In the genomic region with DNA sequence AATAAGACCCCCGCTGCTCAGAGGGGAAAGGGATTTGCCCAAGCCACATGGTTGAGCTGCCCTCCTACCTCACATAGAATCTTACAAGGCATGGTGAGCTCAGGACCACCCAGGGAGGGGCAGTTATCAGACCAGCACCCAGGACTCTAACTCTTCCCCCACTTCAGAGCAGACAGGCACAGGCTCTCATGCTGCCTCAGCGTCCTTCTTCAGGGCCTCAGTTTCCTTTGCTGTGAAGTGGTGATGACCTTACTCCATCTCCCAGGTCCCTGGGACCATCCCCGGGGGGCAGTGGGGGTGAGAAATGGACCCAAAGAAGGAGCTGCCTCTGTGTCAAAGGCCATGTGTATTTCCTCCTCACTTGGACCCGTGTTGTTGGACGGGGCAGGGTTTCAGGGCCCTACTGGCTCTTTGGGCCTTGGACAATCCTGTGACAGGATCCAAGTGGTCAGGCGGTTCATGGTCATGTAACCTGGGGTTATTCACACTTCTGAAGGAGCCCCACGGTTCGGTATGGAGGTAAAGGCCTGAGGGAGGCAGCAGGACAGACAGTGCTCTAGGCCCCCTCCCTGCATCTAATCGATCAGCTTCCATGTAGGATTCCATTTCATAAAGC, we compare ENCODE assay signal across 19 cellular contexts. TPM values are rescaled to one million over a fixed set of nuclear protein-coding genes. Genes with fewer than 3 reads are reported as not detected.
A peak's percentile ranks its signal among the peaks of the same experiment; 100 is the strongest.
DNase-seq lines count a peak whose midpoint lies in the region; ATAC-seq and TF ChIP-seq lines count a peak whose summit lies in the region.
"Had no signal": no experiment of that assay in that cellular context is flagged by ENCODE, and none has a peak within 500 bp of the region (broad histone marks: within the 10 kb centered on the region; RNA-seq: fewer than 3 reads in every experiment).

No MANE protein-coding gene starts in this region.

- H3K27me3 ChIP-seq in left ventricle myocardium inferior (ENCODE audit: low read depth) (no peaks in the 10 kb centered on the region), stomach (no peaks in the 10 kb centered on the region)

- H3K4me1 ChIP-seq in left ventricle myocardium inferior (peaks cover 22% of the 10 kb centered on the region), stomach (peaks cover 0 to 15% (median 3%) of the 10 kb centered on the region in 4 donors)

- H3K4me3 Mint-ChIP-seq in stimulated activated memory B cell treated with anti-CD40 and anti-IgM and Interleukin-4, amounts not matched to agents 10 μg/mL and 1 μg/mL and 100 μg/mL, for 72 hours: no peak overlapping the region

- 73 to 94% (median 85%) methylated on average over 6 to 9 of the region's 9 CpGs for WGBS in stomach, 5 donors

- no peaks in the 10 kb centered on the region for H3K9me3 ChIP-seq in left ventricle myocardium inferior (replicated peaks)
- no peaks in the 10 kb centered on the region for H3K9me3 ChIP-seq in stomach
- H3K9me3 ChIP-seq: A549, Caco-2 had no signal

- H3K27ac ChIP-seq in left ventricle myocardium inferior (replicated peaks) (no peak overlapping the region), stomach (no peak overlapping the region)
- H3K27ac ChIP-seq: A549 had no signal

- no peak for TF ChIP-seq EP300 in stomach (IDR thresholded peaks at IDR 0.05)

- H3K27me3 Mint-ChIP-seq in stimulated activated memory B cell treated with anti-CD40 and anti-IgM and Interleukin-4, amounts not matched to agents 10 μg/mL and 1 μg/mL and 100 μg/mL, for 72 hours: peaks cover 6% of the 10 kb centered on the region

- no peak overlapping the region for H3K4me3 ChIP-seq in left ventricle myocardium inferior
- H3K4me3 ChIP-seq in choroid plexus epithelial cell (ENCODE audit: low read depth, low read length): no peak overlapping the region
- no peak overlapping the region for H3K4me3 ChIP-seq in stomach
- H3K4me3 ChIP-seq: A549 had no signal

- ATAC-seq in Right ventricle myocardium superior (ENCODE audit: poor library complexity): no peak
- no peak for ATAC-seq in stimulated activated memory B cell treated with anti-CD40 and anti-IgM and Interleukin-4, amounts not matched to agents 10 μg/mL and 1 μg/mL and 100 μg/mL, for 72 hours
- ATAC-seq: A549, PC-3 had no signal

- TF ChIP-seq POLR2A in stomach (IDR thresholded peaks at IDR 0.05): no peak

- H3K4me1 Mint-ChIP-seq in stimulated activated memory B cell treated with anti-CD40 and anti-IgM and Interleukin-4, amounts not matched to agents 10 μg/mL and 1 μg/mL and 100 μg/mL, for 72 hours: peaks cover 10% of the 10 kb centered on the region

- no peaks in the 10 kb centered on the region for H3K9me3 Mint-ChIP-seq in stimulated activated memory B cell treated with anti-CD40 and anti-IgM and Interleukin-4, amounts not matched to agents 10 μg/mL and 1 μg/mL and 100 μg/mL, for 72 hours

- DNase-seq in Right ventricle myocardium superior (peak; percentile 29), left ventricle myocardium inferior (no peak), choroid plexus epithelial cell (ENCODE audit: low read depth) (peak; percentile 1), mesenteric fat pad (ENCODE audit: low spot score) (peak; percentile 59), stomach (peak; percentile 8), NOMO-1 (lab: John Stamatoyannopoulos, UW; ENCODE audit: unreplicated experiment in 2 of 2) (no peak), GM19238 (ENCODE audit: insufficient read length, low spot score) (no peak)
- DNase-seq: AML-193, DMS53, KBM-7, NCI-H1436 treated with DMSO at 0.1 percent for 48 hours, NCI-H2081 treated with DMSO at 0.1 percent for 48 hours, NCI-H526, PC-3 had no signal

- no peaks in the 10 kb centered on the region for H3K36me3 Mint-ChIP-seq in stimulated activated memory B cell treated with anti-CD40 and anti-IgM and Interleukin-4, amounts not matched to agents 10 μg/mL and 1 μg/mL and 100 μg/mL, for 72 hours

- H3K27ac Mint-ChIP-seq in stimulated activated memory B cell treated with anti-CD40 and anti-IgM and Interleukin-4, amounts not matched to agents 10 μg/mL and 1 μg/mL and 100 μg/mL, for 72 hours: no peak overlapping the region

- intact Hi-C loops in Right ventricle myocardium superior (cut with DNase I) (no loop called here), left ventricle myocardium inferior (cut with micrococcal nuclease) (no loop called here), stomach (cut with DNase I; ENCODE audit: low total_unique reads) (no loop called here)

- TF ChIP-seq CTCF in left ventricle myocardium inferior (IDR thresholded peaks at IDR 0.05; ENCODE audit: borderline replicate concordance) (no peak), choroid plexus epithelial cell (conservative IDR thresholded peaks at IDR 0.05; ENCODE audit: low read depth, low read length) (no peak), stomach (IDR thresholded peaks at IDR 0.05) (no peak)

- H3K36me3 ChIP-seq in left ventricle myocardium inferior (peaks cover 38% of the 10 kb centered on the region), stomach (peaks cover 14 to 75% (median 70%) of the 10 kb centered on the region in 4 donors)

RNA-seq across cellular contexts. Expression of a gene that starts 31.7 kb away (rescaled TPM):
- total RNA-seq in Right ventricle myocardium superior: 19.5 TPM
- total RNA-seq in left ventricle myocardium inferior: 15.5 TPM
- total RNA-seq in mesenteric fat pad: 58.6 TPM
- 100 to 1,000 TPM in 1 of 5 donors, 10 to 100 TPM in 4; 17.8 to 235 (median 34.9) TPM for total RNA-seq in stomach
- polyA plus RNA-seq in stomach: 10 to 100 TPM in 1 of 3 donors, 1 to 10 TPM in 2; 3.0 to 10.2 (median 8.5) TPM
- total RNA-seq: PC-3 had no signal

RNA-seq across cellular contexts. Expression of a gene that starts 37.6 kb away (rescaled TPM):
- total RNA-seq in Right ventricle myocardium superior (47.0 TPM), left ventricle myocardium inferior (39.7 TPM), mesenteric fat pad (201 TPM), stomach (10 to 100 TPM; 16.5 to 71.2 (median 53.1) TPM)
- polyA plus RNA-seq in stomach: 1 to 10 TPM; 4.7 to 9.1 (median 6.9) TPM

RNA-seq across cellular contexts. Expression of a gene that starts 48.5 kb away (rescaled TPM):
- total RNA-seq in Right ventricle myocardium superior (not detected), left ventricle myocardium inferior (not detected), mesenteric fat pad (0.35 TPM), stomach (100 to 1,000 TPM in 1 of 5 donors, 1 to 10 TPM in 1, not detected in 3; 2.0 to 472 TPM)
- under 1 TPM in 1 of 3 donors, not detected in 2; 0.31 TPM for polyA plus RNA-seq in stomach
- total RNA-seq: G401, H4, PC-3 had no signal
- polyA plus RNA-seq: A549 had no signal

Comparison
In these comparisons a context has a peak if more than half of its experiments do, and no peak if none do; other contexts are left out.
1. DNase-seq: peak in Right ventricle myocardium superior (single experiment), choroid plexus epithelial cell (single experiment), mesenteric fat pad (single experiment) and stomach (single experiment); none in left ventricle myocardium inferior (single experiment), NOMO-1 (0 of 2) and GM19238 (single experiment).